In genomic region chr1:177825276-177825903, GRCh38 we compare ENCODE assay signal across 28 cellular contexts.
DNase-seq lines count a peak whose midpoint lies in the region; ATAC-seq, FAIRE-seq and TF ChIP-seq lines count a peak whose summit lies in the region.
"Had no signal": no experiment of that assay in that cellular context is flagged by ENCODE, and none has a peak within 500 bp of the region (broad histone marks: within the 10 kb centered on the region; RNA-seq: fewer than 3 reads in every experiment).

No MANE protein-coding gene starts in this region.

- no peaks in the 10 kb centered on the region for H3K9me2 ChIP-seq in Karpas-422 (replicated peaks; ENCODE audit: insufficient read depth, low read length)

- no peaks in the 10 kb centered on the region for H4K20me1 ChIP-seq in Karpas-422 (ENCODE audit: insufficient read depth, low read depth, low read length)

- DNase-seq in GM12865 (ENCODE audit: low read depth) (peak; percentile 62), GM19239 (ENCODE audit: insufficient read length, low spot score) (no peak), NCI-H187 treated with DMSO at 0.1 percent for 48 hours (lab: John Stamatoyannopoulos, UW) (no peak), NCI-H526 treated with DMSO at 0.1 percent for 48 hours (lab: John Stamatoyannopoulos, UW) (no peak), Karpas-422 (no peak)
- DNase-seq: activated naive CD4-positive, alpha-beta T cell; activated T-cell treated with anti-CD3 and anti-CD28 coated beads, Interleukin-2, amount 50 U/mL, for 4 hours; AML-193; brain microvascular endothelial cell; CD8-positive, alpha-beta memory T cell; H7; heart right ventricle; left lung; naive thymus-derived CD8-positive, alpha-beta T cell; NCI-H1048; NCI-H1694 treated with DMSO at 0.1 percent for 48 hours; NCI-H226; NCI-H774; occipital lobe; stimulated activated CD4-positive, alpha-beta T cell treated with anti-CD3 and anti-CD28 coated beads, Interleukin-1b, Interleukin-23, amount 100 ng/mL, for 48 hours; upper lobe of right lung had no signal

- peak; percentile 54 for ATAC-seq in HG03442 (IDR thresholded peaks at IDR 0.05; ENCODE audit: unreplicated experiment)
- ATAC-seq in gastroesophageal sphincter, result no peak
- ATAC-seq: activated T-cell treated with anti-CD3 and anti-CD28 coated beads, Interleukin-2, amount 50 U/mL, for 4 hours; heart right ventricle; left lung; naive thymus-derived CD8-positive, alpha-beta T cell; upper lobe of right lung had no signal

- H3K4me3 ChIP-seq in GM12865 (ENCODE audit: low read depth, low read length) (no peak overlapping the region), Karpas-422 (ENCODE audit: low read length) (no peak overlapping the region), gastroesophageal sphincter (no peak overlapping the region)
- H3K4me3 ChIP-seq: heart right ventricle, left lung, skin epidermis, upper lobe of right lung had no signal

- WGBS in gastroesophageal sphincter (ENCODE audit: low coverage in 1 of 2), 2 donors, result 40 to 86% methylated on average over 1 to 5 of the region's 6 CpGs

- H3K79me2 ChIP-seq in Karpas-422 (ENCODE audit: low read length), result no peaks in the 10 kb centered on the region

- TF ChIP-seq CTCF in GM12865 (IDR thresholded peaks at IDR 0.05; ENCODE audit: insufficient read depth, low read depth, low read length, missing control alignments) (no peak), gastroesophageal sphincter (IDR thresholded peaks at IDR 0.05) (no peak)

- TF ChIP-seq EP300 in gastroesophageal sphincter (IDR thresholded peaks at IDR 0.05), result no peak

- H3K4me1 ChIP-seq in Karpas-422 (ENCODE audit: low read length) (no peaks in the 10 kb centered on the region), gastroesophageal sphincter (peaks cover 0 to 15% (median 0%) of the 10 kb centered on the region in 3 donors)
- H3K4me1 ChIP-seq: heart right ventricle, left lung, upper lobe of right lung had no signal

- H3K9ac ChIP-seq in Karpas-422 (ENCODE audit: low read length), result no peak overlapping the region

- no peak overlapping the region for H2AFZ ChIP-seq in Karpas-422 (ENCODE audit: low read length)

- TF ChIP-seq POLR2A in gastroesophageal sphincter (IDR thresholded peaks at IDR 0.05), result no peak

- FAIRE-seq in GM19239 (lab: Jason Lieb, UNC), result peak; percentile 14
- FAIRE-seq: A204.1, TTC549 had no signal

- H3K27ac ChIP-seq in cingulate gyrus (ENCODE audit: low read depth, low read length) (peak overlapping the region; percentile 25), Karpas-422 (ENCODE audit: low read length) (no peak overlapping the region), gastroesophageal sphincter (no peak overlapping the region)
- H3K27ac ChIP-seq: brain microvascular endothelial cell, heart right ventricle, left lung, RWPE1, skin epidermis, upper lobe of right lung had no signal

- H3K27me3 ChIP-seq in Karpas-422 (ENCODE audit: low read length), result no peaks in the 10 kb centered on the region
- H3K27me3 ChIP-seq in gastroesophageal sphincter, result no peaks in the 10 kb centered on the region
- H3K27me3 ChIP-seq: brain microvascular endothelial cell, left lung, upper lobe of right lung had no signal

- H3K36me3 ChIP-seq in Karpas-422 (ENCODE audit: insufficient read depth, low read length) (no peaks in the 10 kb centered on the region), gastroesophageal sphincter (no peaks in the 10 kb centered on the region)
- H3K36me3 ChIP-seq: brain microvascular endothelial cell, heart right ventricle, left lung, upper lobe of right lung had no signal

- H3K9me3 ChIP-seq in Karpas-422 (ENCODE audit: low read length), result no peaks in the 10 kb centered on the region
- H3K9me3 ChIP-seq in gastroesophageal sphincter, result no peaks in the 10 kb centered on the region
- H3K9me3 ChIP-seq: heart right ventricle, left lung, upper lobe of right lung had no signal

- no peak overlapping the region for H3K4me2 ChIP-seq in Karpas-422 (ENCODE audit: low read depth, low read length, poor library complexity, severe bottlenecking)
